19 cellular contexts compared by ENCODE assay signal in genomic region chr2:121187922-121188411, GRCh38.
DNase-seq lines count a peak whose midpoint lies in the region; TF ChIP-seq lines count a peak whose summit lies in the region.
"Had no signal": no experiment of that assay in that cellular context is flagged by ENCODE, and none has a peak within 500 bp of the region (broad histone marks: within the 10 kb centered on the region; RNA-seq: fewer than 3 reads in every experiment).

No MANE protein-coding gene starts in this region.

- H3K4me3 ChIP-seq in breast epithelium (no peak overlapping the region), coronary artery (no peak overlapping the region), stomach (no peak overlapping the region), right atrium auricular region (no peak overlapping the region)

- intact Hi-C loops in MCF 10A (cut with micrococcal nuclease) (no loop called here), breast epithelium (cut with DNase I; ENCODE audit: low total_unique reads) (no loop called here), stomach (cut with DNase I; ENCODE audit: low total_unique reads) (no loop called here)

- H3K9me3 Mint-ChIP-seq in MCF 10A (ENCODE audit: unreplicated experiment) (no peaks in the 10 kb centered on the region), nephron progenitor cell (no peaks in the 10 kb centered on the region)
- H3K9me3 Mint-ChIP-seq: CD4-positive, alpha-beta T cell; HFFc6 had no signal

- CTCF ChIA-PET in MCF 10A (lab: Yijun Ruan, JAX): no interaction called here

- TF ChIP-seq EP300 in stomach (IDR thresholded peaks at IDR 0.05): no peak

- H3K27ac ChIP-seq in breast epithelium (peak overlapping the region in 1 of 2 donors; percentile 82), coronary artery (no peak overlapping the region), stomach (no peak overlapping the region), right atrium auricular region (no peak overlapping the region)

- H3K36me3 ChIP-seq in breast epithelium (no peaks in the 10 kb centered on the region), stomach (no peaks in the 10 kb centered on the region), right atrium auricular region (no peaks in the 10 kb centered on the region)

- 58 to 79% (median 70%) methylated on average over 2 to 6 of the region's 6 CpGs for WGBS in stomach, 5 donors

- no peak for TF ChIP-seq POLR2A in breast epithelium (IDR thresholded peaks at IDR 0.05)
- TF ChIP-seq POLR2A in stomach (IDR thresholded peaks at IDR 0.05): no peak

- BruUV-seq in MCF 10A (replicated peaks; lab: Mats Ljungman, UMichigan): no TSS peak

- TF ChIP-seq CTCF in MCF 10A (IDR thresholded peaks at IDR 0.05; ENCODE audit: unreplicated experiment) (no peak), breast epithelium (IDR thresholded peaks at IDR 0.05) (no peak), coronary artery (IDR thresholded peaks at IDR 0.05) (no peak), nephron progenitor cell (IDR thresholded peaks at IDR 0.05) (no peak), stomach (IDR thresholded peaks at IDR 0.05) (no peak), right atrium auricular region (IDR thresholded peaks at IDR 0.05) (no peak)

- POLR2A ChIA-PET in MCF 10A (lab: Yijun Ruan, JAX): interaction anchor here (1.8 kb wide), 1 partner anchor 95 kb away, joined by 6 read pairs; no protein-coding TSS in a partner anchor

- H3K27ac Mint-ChIP-seq in MCF 10A (ENCODE audit: low read depth, unreplicated experiment) (peak overlapping the region; percentile 76), nephron progenitor cell (no peak overlapping the region)
- H3K27ac Mint-ChIP-seq: CD4-positive, alpha-beta T cell; HFFc6 had no signal

- H3K27me3 Mint-ChIP-seq in MCF 10A (ENCODE audit: insufficient read depth, unreplicated experiment) (no peaks in the 10 kb centered on the region), nephron progenitor cell (ENCODE audit: low read depth, poor library complexity) (peaks cover 43% of the 10 kb centered on the region)

- no peak overlapping the region for H3K4me3 Mint-ChIP-seq in MCF 10A (ENCODE audit: unreplicated experiment)
- H3K4me3 Mint-ChIP-seq in nephron progenitor cell: no peak overlapping the region
- H3K4me3 Mint-ChIP-seq: CD4-positive, alpha-beta T cell; HFFc6 had no signal

- no peaks in the 10 kb centered on the region for H3K9me3 ChIP-seq in breast epithelium
- H3K9me3 ChIP-seq in stomach: no peaks in the 10 kb centered on the region
- no peaks in the 10 kb centered on the region for H3K9me3 ChIP-seq in right atrium auricular region

- H3K4me1 ChIP-seq in breast epithelium (peaks cover 0 to 6% of the 10 kb centered on the region in 2 donors), stomach (peaks cover 0 to 8% (median 0%) of the 10 kb centered on the region in 4 donors), right atrium auricular region (no peaks in the 10 kb centered on the region)

- DNase-seq in MCF 10A (ENCODE audit: unreplicated experiment): no peak
- no peak for DNase-seq in breast epithelium (ENCODE audit: low spot score in 2 of 2)
- DNase-seq in coronary artery (ENCODE audit: low spot score): peak; percentile 54
- peak; percentile 31 for DNase-seq in nephron progenitor cell
- DNase-seq in stomach: peak; percentile 16
- no peak for DNase-seq in stimulated activated CD4-positive, alpha-beta T cell treated with anti-CD3 and anti-CD28 coated beads, Interleukin-2, amount 100 ng/mL, for 24 hours
- DNase-seq in right atrium auricular region (ENCODE audit: low spot score): no peak
- DNase-seq in AG20443 (ENCODE audit: low spot score): no peak
- DNase-seq: CD4-positive, alpha-beta T cell; COR-L47; DMS 273 treated with DMSO at 0.1 percent for 48 hours; DMS79 treated with DMSO at 0.1 percent for 48 hours; HFFc6; Karpas-422; NCI-H1436; NCI-H187 treated with DMSO at 0.1 percent for 48 hours; NCI-H2107; NCI-H446 treated with DMSO at 0.1 percent for 48 hours; NCI-H526 treated with DMSO at 0.1 percent for 48 hours had no signal

- peaks cover 36% of the 10 kb centered on the region for H3K4me1 Mint-ChIP-seq in MCF 10A (ENCODE audit: insufficient read depth, unreplicated experiment)
- H3K4me1 Mint-ChIP-seq in nephron progenitor cell: peaks cover 28% of the 10 kb centered on the region

- H3K36me3 Mint-ChIP-seq in MCF 10A (ENCODE audit: insufficient read depth, unreplicated experiment) (no peaks in the 10 kb centered on the region), nephron progenitor cell (ENCODE audit: low read depth) (no peaks in the 10 kb centered on the region)

- H3K27me3 ChIP-seq in breast epithelium: no peaks in the 10 kb centered on the region
- no peaks in the 10 kb centered on the region for H3K27me3 ChIP-seq in stomach
- H3K27me3 ChIP-seq in right atrium auricular region: no peaks in the 10 kb centered on the region

Comparison
In these comparisons a context has a peak if more than half of its experiments do, and no peak if none do; other contexts are left out.
1. DNase-seq: peak in coronary artery (single experiment), nephron progenitor cell (single experiment) and stomach (single experiment); none in MCF 10A (single experiment), breast epithelium (0 of 2), stimulated activated CD4-positive, alpha-beta T cell treated with anti-CD3 and anti-CD28 coated beads, Interleukin-2, amount 100 ng/mL, for 24 hours (0 of 2), right atrium auricular region (single experiment) and AG20443 (single experiment).